ENCODE assay signal across 1 cellular context in genomic region chr9:122614362-122614761, GRCh38.
TF ChIP-seq lines count a peak whose summit lies in the region.

Gene OR1Q1 (plus strand): TSS chr9:122614738. CDS start chr9:122614738, 0 bp downstream.

TF ChIP-seq in GM12878, 131 proteins besides CTCF, POLR2A, EP300 and RAD21 (continued from another document):
- no peak for TF ChIP-seq TBL1XR1 (IDR thresholded peaks at IDR 0.05; ENCODE audit: low read depth, low read length)
